In genomic region chr2:50133766-50134165, GRCh38 we compare ENCODE assay signal across 22 cellular contexts.
"Had no signal": no experiment of that assay in that cellular context is flagged by ENCODE, and none has a peak within 500 bp of the region (broad histone marks: within the 10 kb centered on the region; RNA-seq: fewer than 3 reads in every experiment).

No MANE protein-coding gene starts in this region.

- H3K27me3 ChIP-seq: gastroesophageal sphincter, pancreas, thyroid gland, upper lobe of right lung had no signal

- H3K27ac Mint-ChIP-seq: activated naive CD8-positive, alpha-beta T cell treated with anti-CD3 and anti-CD28 coated beads, Interleukin-2, amount 10 ng/mL, durations not matched to agents 7 days and 5 days; activated T-helper 2 cell treated with anti-CD3 and anti-CD28 coated beads, Interferon-gamma antibody, Interleukin-2, Interleukin-4, amounts not matched to agents 10 μg/mL and 5 μg/mL and 100 μg/mL, durations not matched to agents 14 hours and 24 hours and 36 hours; memory B cell; nephron had no signal

- H3K4me3 ChIP-seq: gastroesophageal sphincter, pancreas, thyroid gland, upper lobe of right lung had no signal

- H3K27ac ChIP-seq: epithelial cell of prostate, gastroesophageal sphincter, pancreas, thyroid gland, upper lobe of right lung had no signal

- ATAC-seq: activated T-cell treated with anti-CD3 and anti-CD28 coated beads, Interleukin-2, amount 50 U/mL, for 4 hours; gastroesophageal sphincter; left cardiac atrium; pancreas; right cardiac atrium; stimulated activated naive CD8-positive, alpha-beta T cell treated with anti-CD3 and anti-CD28 coated beads, Interleukin-15, Interleukin-2, amounts not matched to agents 100 U/mL and 50 U/mL, for 24 hours; upper lobe of right lung had no signal

- H3K36me3 Mint-ChIP-seq: activated naive CD8-positive, alpha-beta T cell treated with anti-CD3 and anti-CD28 coated beads, Interleukin-2, amount 10 ng/mL, durations not matched to agents 7 days and 5 days; memory B cell had no signal

- H3K36me3 ChIP-seq: gastroesophageal sphincter, pancreas, thyroid gland, upper lobe of right lung had no signal

- H3K4me1 ChIP-seq: gastroesophageal sphincter, pancreas, thyroid gland, upper lobe of right lung had no signal

- H3K9me3 ChIP-seq: gastroesophageal sphincter, pancreas, thyroid gland, upper lobe of right lung had no signal

- DNase-seq: activated CD4-positive, alpha-beta T cell treated with anti-CD3 and anti-CD28 coated beads for 4 hours; activated CD4-positive, alpha-beta T cell treated with anti-CD3 and anti-CD28 coated beads, Interleukin-2, amount 50 U/mL, for 48 hours; activated CD4-positive, CD25-positive, alpha-beta regulatory T cell; activated CD8-positive, alpha-beta memory T cell treated with anti-CD3 and anti-CD28 coated beads, Interleukin-2, amount 50 U/mL, for 48 hours; activated naive CD4-positive, alpha-beta T cell; activated naive CD8-positive, alpha-beta T cell treated with anti-CD3 and anti-CD28 coated beads, Interleukin-2, amount 10 ng/mL, durations not matched to agents 7 days and 5 days; activated T-cell treated with anti-CD3 and anti-CD28 coated beads, Interleukin-2, amount 50 U/mL, for 4 hours; amniotic stem cell; head of caudate nucleus; islet precursor cell; left cardiac atrium; pancreas; right cardiac atrium; stimulated activated CD4-positive, alpha-beta T cell treated with anti-CD3 and anti-CD28 coated beads, Interleukin-4, amount 100 ng/mL, for 4 hours; stimulated activated naive CD8-positive, alpha-beta T cell treated with anti-CD3 and anti-CD28 coated beads, Interleukin-15, Interleukin-2, amounts not matched to agents 100 U/mL and 50 U/mL, for 24 hours; thyroid gland; upper lobe of right lung had no signal

- H3K9me3 Mint-ChIP-seq: activated naive CD8-positive, alpha-beta T cell treated with anti-CD3 and anti-CD28 coated beads, Interleukin-2, amount 10 ng/mL, durations not matched to agents 7 days and 5 days; activated T-cell treated with anti-CD3 and anti-CD28 coated beads, Interleukin-2, amount 50 U/mL, for 4 hours; activated T-helper 2 cell treated with anti-CD3 and anti-CD28 coated beads, Interferon-gamma antibody, Interleukin-2, Interleukin-4, amounts not matched to agents 10 μg/mL and 5 μg/mL and 100 μg/mL, durations not matched to agents 14 hours and 24 hours and 36 hours; memory B cell; nephron had no signal
